In the genomic region with DNA sequence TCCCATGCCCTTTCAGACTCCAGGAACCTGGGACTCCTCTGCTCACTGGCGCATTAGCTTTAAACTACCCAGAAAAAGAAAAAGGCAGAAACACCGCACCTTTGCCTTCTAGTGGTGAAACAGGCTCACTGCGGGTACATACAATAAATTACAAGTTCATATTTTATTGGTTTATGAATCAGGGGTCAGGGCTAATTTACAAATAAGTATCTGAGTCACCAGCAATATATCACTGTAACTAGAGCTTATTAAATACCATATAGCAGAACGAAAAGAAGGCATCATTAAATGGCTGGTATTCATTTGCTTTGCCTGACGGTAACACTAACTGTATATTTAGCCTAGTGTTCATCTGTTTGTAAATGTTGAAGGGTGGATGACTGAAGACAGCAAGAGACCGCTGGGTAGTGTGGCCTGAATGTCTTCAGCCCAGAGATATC, we compare ENCODE assay signal across 8 cellular contexts. TPM values are rescaled to one million over a fixed set of nuclear protein-coding genes. Genes with fewer than 3 reads are reported as not detected.
A peak's percentile ranks its signal among the peaks of the same experiment; 100 is the strongest.
DNase-seq lines count a peak whose midpoint lies in the region; ATAC-seq and TF ChIP-seq lines count a peak whose summit lies in the region.

No MANE protein-coding gene starts in this region.

- TF ChIP-seq EP300 in SK-N-SH (IDR thresholded peaks at IDR 0.05; ENCODE audit: borderline replicate concordance in 1 of 2, low read depth in 1 of 2, low read length in 1 of 2) = no peak

- H3K27ac ChIP-seq in SK-N-SH (ENCODE audit: low read depth in 2 of 2, low read length in 1 of 2) = no peak overlapping the region

- TF ChIP-seq RAD21 in SK-N-SH (IDR thresholded peaks at IDR 0.05; ENCODE audit: low read length) = peak; percentile 81

- H3F3A ChIP-seq in SK-N-SH (replicated peaks; ENCODE audit: insufficient read depth) = no peaks in the 10 kb centered on the region

- peaks cover 3 to 6% of the 10 kb centered on the region in 2 experiments; a peak in 2 of 4 replicates for H3K4me1 ChIP-seq in SK-N-SH (ENCODE audit: control insufficient read depth in 1 of 2, insufficient read depth in 2 of 2, low read depth in 1 of 2, low read length in 1 of 2)

- no peaks in the 10 kb centered on the region for H3K9me2 ChIP-seq in SK-N-SH

- no peak overlapping the region for H2AFZ ChIP-seq in SK-N-SH (ENCODE audit: low read depth)

- CTCF ChIA-PET in SK-N-SH (lab: Yijun Ruan, JAX) = interaction anchor here (0.5 to 7.7 kb wide), 63 partner anchors 12 to 563 kb away, joined by 3 to 172 read pairs (median 4); a partner anchor contains a TSS

- no peak overlapping the region for H3K9ac ChIP-seq in SK-N-SH

- H3K9me3 ChIP-seq in SK-N-SH = no peaks in the 10 kb centered on the region

- H3K36me3 Mint-ChIP-seq in effector memory CD8-positive, alpha-beta T cell (ENCODE audit: insufficient read depth) = no peaks in the 10 kb centered on the region
- H3K36me3 Mint-ChIP-seq in naive thymus-derived CD8-positive, alpha-beta T cell = no peaks in the 10 kb centered on the region

- H3K79me2 ChIP-seq in SK-N-SH (ENCODE audit: insufficient read depth) = no peaks in the 10 kb centered on the region

- ATAC-seq in effector memory CD8-positive, alpha-beta T cell (replicated peaks) = peak; percentile 45
- peak; percentile 37 to 53 for ATAC-seq in naive thymus-derived CD8-positive, alpha-beta T cell
- ATAC-seq in HG03565 (IDR thresholded peaks at IDR 0.05; ENCODE audit: unreplicated experiment) (no peak), HG02885 (IDR thresholded peaks at IDR 0.05; ENCODE audit: poor library complexity, unreplicated experiment) (no peak)

- POLR2A ChIA-PET in SK-N-SH (lab: Yijun Ruan, JAX) = no interaction called here
- POLR2A ChIA-PET in naive thymus-derived CD8-positive, alpha-beta T cell (lab: Charles Lee) = interaction anchor here (1.9 kb wide), 1 partner anchor 93 kb away, joined by 5 read pairs; no protein-coding TSS in a partner anchor

- peak; percentile 14 for DNase-seq in activated T-cell treated with anti-CD3 and anti-CD28 coated beads for 24 hours (ENCODE audit: low read depth)
- DNase-seq in activated T-cell treated with anti-CD3 and anti-CD28 coated beads for 4 hours = no peak
- peak; percentile 44 for DNase-seq in LHCN-M2 (ENCODE audit: low read depth)
- DNase-seq in SK-N-SH = peak; percentile 76
- DNase-seq in effector memory CD8-positive, alpha-beta T cell = peak; percentile 7 to 31 (median 13)
- peak in 6 of 10 donors; percentile 16 to 46 (median 29) for DNase-seq in naive thymus-derived CD8-positive, alpha-beta T cell

- peak; percentile 91 for TF ChIP-seq CTCF in SK-N-SH (IDR thresholded peaks at IDR 0.05)

- no peak overlapping the region for H3K4me3 Mint-ChIP-seq in effector memory CD8-positive, alpha-beta T cell
- H3K4me3 Mint-ChIP-seq in naive thymus-derived CD8-positive, alpha-beta T cell = no peak overlapping the region

- no peaks in the 10 kb centered on the region for H3K36me3 ChIP-seq in SK-N-SH (replicated peaks in 1 of 2; ENCODE audit: control insufficient read depth in 1 of 2, insufficient read depth in 2 of 2, low read length in 1 of 2)

- H3K27ac Mint-ChIP-seq in effector memory CD8-positive, alpha-beta T cell = no peak overlapping the region
- no peak overlapping the region for H3K27ac Mint-ChIP-seq in naive thymus-derived CD8-positive, alpha-beta T cell

- no peak overlapping the region for H3K4me2 ChIP-seq in SK-N-SH

- peaks cover 0 to 4% of the 10 kb centered on the region in 2 donors for H3K4me1 Mint-ChIP-seq in effector memory CD8-positive, alpha-beta T cell (ENCODE audit: low read depth in 2 of 2)
- H3K4me1 Mint-ChIP-seq in naive thymus-derived CD8-positive, alpha-beta T cell = peaks cover 0 to 6% (median 3%) of the 10 kb centered on the region in 4 donors

- no peaks in the 10 kb centered on the region for H3K27me3 Mint-ChIP-seq in effector memory CD8-positive, alpha-beta T cell
- H3K27me3 Mint-ChIP-seq in naive thymus-derived CD8-positive, alpha-beta T cell = peaks cover 0 to 2% (median 0%) of the 10 kb centered on the region in 5 donors

- H4K20me1 ChIP-seq in SK-N-SH (ENCODE audit: insufficient read depth) = no peaks in the 10 kb centered on the region

- 39% methylated on average over 6 of the region's 6 CpGs for WGBS in SK-N-SH (ENCODE audit: low lambda C conversion rate)

- H3K9me3 Mint-ChIP-seq in effector memory CD8-positive, alpha-beta T cell = no peaks in the 10 kb centered on the region
- H3K9me3 Mint-ChIP-seq in naive thymus-derived CD8-positive, alpha-beta T cell = peaks cover 0 to 1% (median 0%) of the 10 kb centered on the region in 9 donors

- H3K4me3 ChIP-seq in SK-N-SH (ENCODE audit: low read depth in 2 of 2, low read length in 1 of 2) = no peak overlapping the region

- H3K27me3 ChIP-seq in SK-N-SH (ENCODE audit: insufficient read depth) = no peaks in the 10 kb centered on the region

TF ChIP-seq in SK-N-SH, 30 proteins besides CTCF, POLR2A, EP300 and RAD21:
- TF ChIP-seq RCOR1 (IDR thresholded peaks at IDR 0.05; ENCODE audit: low read length) (peak; percentile 60; the same call in 1 of the 2 replicates), SMC3 (IDR thresholded peaks at IDR 0.05; ENCODE audit: low read depth, low read length) (peak; percentile 81), RXRA (IDR thresholded peaks at IDR 0.05; ENCODE audit: borderline replicate concordance, low read depth) (no peak)
- TF ChIP-seq, protein P1, sequence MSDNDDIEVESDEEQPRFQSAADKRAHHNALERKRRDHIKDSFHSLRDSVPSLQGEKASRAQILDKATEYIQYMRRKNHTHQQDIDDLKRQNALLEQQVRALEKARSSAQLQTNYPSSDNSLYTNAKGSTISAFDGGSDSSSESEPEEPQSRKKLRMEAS (IDR thresholded peaks at IDR 0.05; ENCODE audit: low read depth) = no peak

RNA-seq across cellular contexts. Expression of a gene that starts 26.9 kb away (rescaled TPM):
- 6.7 and 11.3 TPM in 2 replicates for total RNA-seq in LHCN-M2 (2014; rRNA removed)
- polyA plus RNA-seq in LHCN-M2 (2012) = 6.2 TPM
- 14.9 and 15.3 TPM in 2 replicates for polyA plus RNA-seq in SK-N-SH (2012; rRNA removed)
- polyA plus RNA-seq in SK-N-SH (2012; cell fraction: cytosol; rRNA removed) = 10.4 and 12.4 TPM in 2 replicates
- 27.1 and 27.4 TPM in 2 replicates for polyA plus RNA-seq in SK-N-SH (2012; cell fraction: nucleus; rRNA removed)
- total RNA-seq in naive thymus-derived CD8-positive, alpha-beta T cell = 10 to 100 TPM; 31.5 to 41.5 TPM
- polyA plus RNA-seq in naive thymus-derived CD8-positive, alpha-beta T cell = 10 to 100 TPM; 16.3 to 18.4 (median 17.7) TPM

Comparison
In these comparisons a context has a peak if more than half of its experiments do, and no peak if none do; other contexts are left out.
1. ATAC-seq: peak in effector memory CD8-positive, alpha-beta T cell (single experiment) and naive thymus-derived CD8-positive, alpha-beta T cell (2 of 2); none in HG03565 (single experiment) and HG02885 (single experiment).